13 cellular contexts compared by ENCODE assay signal in genomic region chr12:1740161-1740948, GRCh38. TPM values are rescaled to one million over a fixed set of nuclear protein-coding genes. Genes with fewer than 3 reads are reported as not detected.
DNase-seq lines count a peak whose midpoint lies in the region; ATAC-seq and TF ChIP-seq lines count a peak whose summit lies in the region.
"Had no signal": no experiment of that assay in that cellular context is flagged by ENCODE, and none has a peak within 500 bp of the region (broad histone marks: within the 10 kb centered on the region; RNA-seq: fewer than 3 reads in every experiment).

No MANE protein-coding gene starts in this region.

- no peaks in the 10 kb centered on the region for H3K9me3 ChIP-seq in PC-3 (ENCODE audit: low read length)
- H3K9me3 ChIP-seq: HAP-1, right atrium auricular region had no signal

- H3F3A ChIP-seq in PC-3 (ENCODE audit: low read length, unreplicated experiment): no peaks in the 10 kb centered on the region

- H3K27ac ChIP-seq in PC-3 (ENCODE audit: low read length): peak overlapping the region; percentile 12; the same call in 1 of the 2 replicates
- H3K27ac ChIP-seq: right atrium auricular region had no signal

- no peak overlapping the region for H3K4me3 ChIP-seq in PC-3 (ENCODE audit: low read length)
- H3K4me3 ChIP-seq: HAP-1, right atrium auricular region had no signal

- H3K27ac Mint-ChIP-seq in stimulated activated memory B cell treated with anti-CD40 and anti-IgM and Interleukin-4, amounts not matched to agents 10 μg/mL and 1 μg/mL and 100 μg/mL, for 72 hours: peak overlapping the region; percentile 31

- H3K9me3 Mint-ChIP-seq in stimulated activated memory B cell treated with anti-CD40 and anti-IgM and Interleukin-4, amounts not matched to agents 10 μg/mL and 1 μg/mL and 100 μg/mL, for 72 hours: no peaks in the 10 kb centered on the region

- DNase-seq in NCI-H748 (lab: John Stamatoyannopoulos, UW; ENCODE audit: unreplicated experiment) (peak; percentile 16), NCI-H748 treated with DMSO at 0.1 percent for 48 hours (lab: John Stamatoyannopoulos, UW) (no peak), PC-3 (peak; percentile 10), left lobe of liver (ENCODE audit: low spot score) (no peak), NCI-H2107 (lab: John Stamatoyannopoulos, UW) (no peak), NCI-H1417 treated with DMSO at 0.1 percent for 48 hours (lab: John Stamatoyannopoulos, UW) (no peak)
- DNase-seq: activated CD4-positive, alpha-beta T cell treated with anti-CD3 and anti-CD28 coated beads, Interleukin-2, amount 50 U/mL, for 1 hour; NCI-H146; T-helper 1 cell had no signal

- no peak for TF ChIP-seq CTCF in PC-3 (conservative IDR thresholded peaks at IDR 0.05; ENCODE audit: low read depth, low read length)

- no peaks in the 10 kb centered on the region for H3K27me3 Mint-ChIP-seq in stimulated activated memory B cell treated with anti-CD40 and anti-IgM and Interleukin-4, amounts not matched to agents 10 μg/mL and 1 μg/mL and 100 μg/mL, for 72 hours

- peaks cover 8% of the 10 kb centered on the region; the same call in 1 of the 2 replicates for H3K4me1 ChIP-seq in PC-3 (ENCODE audit: insufficient read depth, low read length)

- no peak overlapping the region for H3K9ac ChIP-seq in PC-3 (ENCODE audit: low read length)

- CTCF ChIA-PET in PC-3 (lab: Charles Lee): no interaction called here

- no peak overlapping the region for H3K4me3 Mint-ChIP-seq in stimulated activated memory B cell treated with anti-CD40 and anti-IgM and Interleukin-4, amounts not matched to agents 10 μg/mL and 1 μg/mL and 100 μg/mL, for 72 hours

- H3K4me2 ChIP-seq in PC-3 (ENCODE audit: low read length): no peak overlapping the region

- POLR2A ChIA-PET in PC-3 (lab: Charles Lee; ENCODE audit: unreplicated experiment): no interaction called here

- H3K9me2 ChIP-seq in PC-3 (replicated peaks; ENCODE audit: low read length): no peaks in the 10 kb centered on the region

- H3K36me3 Mint-ChIP-seq in stimulated activated memory B cell treated with anti-CD40 and anti-IgM and Interleukin-4, amounts not matched to agents 10 μg/mL and 1 μg/mL and 100 μg/mL, for 72 hours: peaks cover 29% of the 10 kb centered on the region

- peaks cover 47% of the 10 kb centered on the region for H3K4me1 Mint-ChIP-seq in stimulated activated memory B cell treated with anti-CD40 and anti-IgM and Interleukin-4, amounts not matched to agents 10 μg/mL and 1 μg/mL and 100 μg/mL, for 72 hours

- no peaks in the 10 kb centered on the region for H4K20me1 ChIP-seq in PC-3 (ENCODE audit: low read length)

- BruUV-seq in PC-3 (replicated peaks; lab: Mats Ljungman, UMichigan): no TSS peak

- H2AFZ ChIP-seq in PC-3 (ENCODE audit: low read length): no peak overlapping the region

- intact Hi-C loops in PC-3 (cut with micrococcal nuclease): no loop called here

- H3K36me3 ChIP-seq in PC-3 (ENCODE audit: low read depth, low read length): peaks cover 6% of the 10 kb centered on the region; the same call in 1 of the 2 replicates
- H3K36me3 ChIP-seq: HAP-1, right atrium auricular region had no signal

- peaks cover 69% of the 10 kb centered on the region for H3K79me2 ChIP-seq in PC-3 (ENCODE audit: low read length)

- no peaks in the 10 kb centered on the region for H3K27me3 ChIP-seq in PC-3 (ENCODE audit: low read length)
- H3K27me3 ChIP-seq: right atrium auricular region had no signal

- ATAC-seq in PC-3: peak; percentile 37; the same call in 1 of the 2 replicates
- peak; percentile 22 for ATAC-seq in left lobe of liver
- no peak for ATAC-seq in stimulated activated memory B cell treated with anti-CD40 and anti-IgM and Interleukin-4, amounts not matched to agents 10 μg/mL and 1 μg/mL and 100 μg/mL, for 72 hours
- no peak for ATAC-seq in GM18519 (IDR thresholded peaks at IDR 0.05; ENCODE audit: low FRiP score, unreplicated experiment)

RNA-seq across cellular contexts. Expression of gene ADIPOR2, which starts 49.5 kb away (rescaled TPM):
- 26.5 and 37.2 TPM in 2 replicates for total RNA-seq in PC-3 (2014; rRNA removed)
- 58.0 TPM for total RNA-seq in left lobe of liver

Comparison
In these comparisons a context has a peak if more than half of its experiments do, and no peak if none do; other contexts are left out.
1. DNase-seq: peak in NCI-H748 (single experiment) and PC-3 (single experiment); none in NCI-H748 treated with DMSO at 0.1 percent for 48 hours (single experiment), left lobe of liver (single experiment), NCI-H2107 (single experiment) and NCI-H1417 treated with DMSO at 0.1 percent for 48 hours (single experiment).
2. ATAC-seq: peak in PC-3 (single experiment) and left lobe of liver (single experiment); none in stimulated activated memory B cell treated with anti-CD40 and anti-IgM and Interleukin-4, amounts not matched to agents 10 μg/mL and 1 μg/mL and 100 μg/mL, for 72 hours (single experiment) and GM18519 (single experiment).